Comparison of ENCODE assay signal across 1 cellular context in the genomic region with DNA sequence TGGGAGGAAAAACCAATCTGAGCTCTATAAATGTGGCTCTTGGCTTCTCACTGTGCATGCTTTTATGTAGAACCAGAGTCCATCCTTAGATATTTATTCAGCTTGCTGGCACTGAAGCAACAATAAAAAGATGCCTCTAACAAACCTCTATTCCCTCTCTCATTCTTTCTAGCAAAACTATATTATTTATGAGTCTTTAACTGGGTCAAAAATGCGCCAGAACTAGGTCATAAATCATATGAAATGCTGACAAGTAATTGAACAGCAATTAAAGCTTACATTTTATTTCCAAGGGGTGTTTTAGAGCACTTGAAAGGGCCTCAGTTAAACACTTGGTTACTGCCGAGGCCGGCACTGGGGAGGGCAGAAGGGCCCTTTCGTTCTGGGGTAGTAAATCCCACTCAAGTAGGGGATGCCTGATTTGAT.
TF ChIP-seq lines count a peak whose summit lies in the region.

No MANE protein-coding gene starts in this region.

TF ChIP-seq in GM23338, 12 proteins besides CTCF, POLR2A, EP300 and RAD21:
- peak; percentile 52 for TF ChIP-seq EZH2 (IDR thresholded peaks at IDR 0.05; ENCODE audit: low read depth, unreplicated experiment)
- TF ChIP-seq ZNF331 (CRISPR knock-in tag; IDR thresholded peaks at IDR 0.05; ENCODE audit: low read depth), result no peak
